Comparison of ENCODE assay signal across 16 cellular contexts in genomic region chr6:123808556-123808955, GRCh38. TPM values are rescaled to one million over a fixed set of nuclear protein-coding genes. Genes with fewer than 3 reads are reported as not detected.
DNase-seq lines count a peak whose midpoint lies in the region; TF ChIP-seq lines count a peak whose summit lies in the region.
"Had no signal": no experiment of that assay in that cellular context is flagged by ENCODE, and none has a peak within 500 bp of the region (broad histone marks: within the 10 kb centered on the region; RNA-seq: fewer than 3 reads in every experiment).

No MANE protein-coding gene starts in this region.

- TF ChIP-seq CTCF in HFFc6 (IDR thresholded peaks at IDR 0.05) (no peak), mesothelial cell of epicardium (IDR thresholded peaks at IDR 0.05; ENCODE audit: unreplicated experiment) (no peak), Caco-2 (IDR thresholded peaks at IDR 0.05; ENCODE audit: insufficient read depth in 1 of 2, low read depth in 1 of 2, low read length in 1 of 2, severe bottlenecking in 1 of 2, unreplicated experiment in 1 of 2) (no peak)

- no peaks in the 10 kb centered on the region for H3K4me1 ChIP-seq in Caco-2

- H3K36me3 Mint-ChIP-seq in HFFc6 (ENCODE audit: low read depth) (no peaks in the 10 kb centered on the region), mesothelial cell of epicardium (no peaks in the 10 kb centered on the region), Caco-2 (ENCODE audit: insufficient read depth, unreplicated experiment) (no peaks in the 10 kb centered on the region)
- H3K36me3 Mint-ChIP-seq: CD8-positive, alpha-beta memory T cell had no signal

- CTCF ChIA-PET in Caco-2 (lab: Charles Lee), result no interaction called here

- POLR2A ChIA-PET in Caco-2 (lab: Charles Lee), result no interaction called here

- no peaks in the 10 kb centered on the region for H3K36me3 ChIP-seq in Caco-2 (ENCODE audit: control insufficient read depth, insufficient read depth, low read length)
- H3K36me3 ChIP-seq: cardiac muscle cell, suprapubic skin had no signal

- H3K9me3 ChIP-seq in Caco-2, result no peaks in the 10 kb centered on the region
- H3K9me3 ChIP-seq: suprapubic skin had no signal

- no peak overlapping the region for H3K4me3 ChIP-seq in Caco-2 (ENCODE audit: low read depth, low read length)
- H3K4me3 ChIP-seq: cardiac muscle cell, hepatocyte, PC-9, suprapubic skin had no signal

- peaks cover 9% of the 10 kb centered on the region for H3K27me3 Mint-ChIP-seq in HFFc6 (ENCODE audit: insufficient read depth)
- H3K27me3 Mint-ChIP-seq in mesothelial cell of epicardium (ENCODE audit: low read depth), result peaks cover 79% of the 10 kb centered on the region
- H3K27me3 Mint-ChIP-seq in Caco-2 (ENCODE audit: insufficient read depth, unreplicated experiment), result peaks cover 16% of the 10 kb centered on the region

- H3K27me3 ChIP-seq in Caco-2 (replicated peaks; ENCODE audit: control insufficient read depth, insufficient read depth, low read length), result no peaks in the 10 kb centered on the region; the same call in 1 of the 2 replicates

- no TSS peak for BruUV-seq in Caco-2 (replicated peaks; lab: Mats Ljungman, UMichigan)

- H3K9me3 Mint-ChIP-seq in HFFc6 (no peaks in the 10 kb centered on the region), mesothelial cell of epicardium (no peaks in the 10 kb centered on the region), Caco-2 (ENCODE audit: unreplicated experiment) (no peaks in the 10 kb centered on the region)
- H3K9me3 Mint-ChIP-seq: T-helper 2 cell treated with Interferon-gamma antibody and Interleukin-4, amounts not matched to agents 5 μg/mL and 100 μg/mL, for 36 hours had no signal

- no peak overlapping the region for H3K4me3 Mint-ChIP-seq in HFFc6
- H3K4me3 Mint-ChIP-seq in mesothelial cell of epicardium, result no peak overlapping the region
- H3K4me3 Mint-ChIP-seq in Caco-2 (ENCODE audit: unreplicated experiment), result no peak overlapping the region
- H3K4me3 Mint-ChIP-seq: CD8-positive, alpha-beta memory T cell; T-helper 2 cell treated with Interferon-gamma antibody and Interleukin-4, amounts not matched to agents 5 μg/mL and 100 μg/mL, for 36 hours had no signal

- H3K27ac Mint-ChIP-seq in HFFc6 (no peak overlapping the region), mesothelial cell of epicardium (no peak overlapping the region), Caco-2 (ENCODE audit: unreplicated experiment) (no peak overlapping the region)
- H3K27ac Mint-ChIP-seq: CD8-positive, alpha-beta memory T cell; T-helper 2 cell treated with Interferon-gamma antibody and Interleukin-4, amounts not matched to agents 5 μg/mL and 100 μg/mL, for 36 hours had no signal

- H3K4me1 Mint-ChIP-seq in HFFc6 (ENCODE audit: low read depth) (no peaks in the 10 kb centered on the region), mesothelial cell of epicardium (peaks cover 6% of the 10 kb centered on the region), Caco-2 (ENCODE audit: low read depth, unreplicated experiment) (no peaks in the 10 kb centered on the region)

- intact Hi-C loops in posterior cingulate gyrus (cut with DNase I) (loop anchor here (5.0 kb wide), 1 partner anchor 79 kb away; no protein-coding TSS in a partner anchor), Caco-2 (cut with micrococcal nuclease; ENCODE audit: unreplicated experiment) (no loop called here)

- DNase-seq in HT1080 (ENCODE audit: low read depth) (peak; percentile 37), NCI-H2171 (lab: John Stamatoyannopoulos, UW) (peak; percentile 6), astrocyte of the hippocampus (ENCODE audit: low read depth, low spot score) (peak; percentile 75), posterior cingulate gyrus (peak; percentile 15 to 92 (median 58)), HFFc6 (no peak), mesothelial cell of epicardium (ENCODE audit: low spot score in 2 of 2, unreplicated experiment in 2 of 2) (no peak), Caco-2 (no peak)
- no peak for DNase-seq in stimulated activated CD4-positive, alpha-beta T cell treated with anti-CD3 and anti-CD28 coated beads, Interleukin-4, amount 100 ng/mL, for 4 hours
- DNase-seq: activated CD4-positive, alpha-beta T cell treated with anti-CD3 and anti-CD28 coated beads, Interleukin-2, amount 50 U/mL, for 48 hours; activated effector memory CD4-positive, alpha-beta T cell treated with Interleukin-2 at 50 U/mL for 16 hours; CD8-positive, alpha-beta memory T cell had no signal

RNA-seq across cellular contexts. Expression of gene NKAIN2, which starts 4.9 kb away (rescaled TPM):
- total RNA-seq in HT1080 (2014; rRNA removed; shearing (Covaris generic)), result not detected in 2 replicates
- polyA plus RNA-seq in HT1080 (2015; cell fraction: cytosol; rRNA removed), result not detected in 2 replicates
- polyA plus RNA-seq in HT1080 (2015; cell fraction: nucleus; rRNA removed), result not detected in 2 replicates
- total RNA-seq in HFFc6 (2021; fragmentation: NEBNext Ultra II Directional; extraction: Animal tissue kit (Norgen Biotek cat#: 25700)), result not detected
- total RNA-seq in mesothelial cell of epicardium (0.13 to 1.6 TPM (median 0.20 TPM) in 3 replicates), Caco-2 (2022) (not detected in 2 replicates)
- total RNA-seq: cardiac muscle cell; CD8-positive, alpha-beta memory T cell; PC-9 had no signal
- polyA plus RNA-seq: CD8-positive, alpha-beta memory T cell had no signal

Comparison
In these comparisons a context has a peak if more than half of its experiments do, and no peak if none do; other contexts are left out.
1. DNase-seq: peak in HT1080 (single experiment), NCI-H2171 (single experiment), astrocyte of the hippocampus (single experiment) and posterior cingulate gyrus (10 of 10); none in HFFc6 (single experiment), stimulated activated CD4-positive, alpha-beta T cell treated with anti-CD3 and anti-CD28 coated beads, Interleukin-4, amount 100 ng/mL, for 4 hours (0 of 2), mesothelial cell of epicardium (0 of 2) and Caco-2 (0 of 2).